In the genomic region with DNA sequence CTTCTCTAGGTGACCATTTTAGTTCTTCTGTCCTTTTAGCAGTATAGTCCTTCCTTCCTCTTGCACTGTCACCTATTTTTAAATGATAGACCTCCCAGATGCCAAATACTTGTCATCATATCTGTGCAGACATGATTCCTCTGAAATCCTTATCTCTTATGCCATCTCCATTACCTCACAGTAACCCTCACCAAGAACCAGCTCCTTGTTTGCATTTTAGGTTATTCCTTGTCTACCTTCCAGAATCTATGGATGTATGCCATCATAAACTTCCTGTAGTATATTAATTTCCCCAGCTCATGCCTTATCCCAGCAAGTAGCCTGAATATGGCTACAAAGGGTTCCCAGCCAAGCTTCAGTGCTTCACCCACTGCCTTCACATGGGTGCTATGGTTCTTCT, we compare ENCODE assay signal across 22 cellular contexts.
DNase-seq lines count a peak whose midpoint lies in the region; ATAC-seq, FAIRE-seq and TF ChIP-seq lines count a peak whose summit lies in the region.
"Had no signal": no experiment of that assay in that cellular context is flagged by ENCODE, and none has a peak within 500 bp of the region (broad histone marks: within the 10 kb centered on the region; RNA-seq: fewer than 3 reads in every experiment).

No MANE protein-coding gene starts in this region.

- H3K27me3 Mint-ChIP-seq in GM23338 (ENCODE audit: insufficient read depth, low read depth, poor library complexity): peaks cover 2% of the 10 kb centered on the region
- H3K27me3 Mint-ChIP-seq: CD4-positive, alpha-beta T cell had no signal

- H3K9me2 ChIP-seq in GM23338 (ENCODE audit: insufficient read depth): no peaks in the 10 kb centered on the region

- no peak overlapping the region for H2BK15ac ChIP-seq in H1 (ENCODE audit: low read length)

- no peak overlapping the region for H4K5ac ChIP-seq in H1 (ENCODE audit: insufficient read length, low read depth, low read length)

- no peaks in the 10 kb centered on the region for H3K9me3 ChIP-seq in H1 (ENCODE audit: insufficient read depth in 2 of 2, low read depth in 1 of 2, low read length in 1 of 2)
- H3K9me3 ChIP-seq: BE2C, BLaER1, Caco-2 had no signal

- TF ChIP-seq CTCF in GM23338 (conservative IDR thresholded peaks at IDR 0.05; ENCODE audit: low read depth in 2 of 2): no peak
- no peak for TF ChIP-seq CTCF in LNCaP clone FGC (IDR thresholded peaks at IDR 0.05; ENCODE audit: control insufficient read depth, extremely low read depth, insufficient read depth)
- no peak for TF ChIP-seq CTCF in H1 (IDR thresholded peaks at IDR 0.05; ENCODE audit: control extremely low read depth in 1 of 3, insufficient read depth in 1 of 3, low read depth in 1 of 3, low read length in 3 of 3)
- TF ChIP-seq CTCF in brain microvascular endothelial cell (IDR thresholded peaks at IDR 0.05; ENCODE audit: low read depth, low read length, missing control alignments): no peak

- no peak for TF ChIP-seq POLR2A in H1 (IDR thresholded peaks at IDR 0.05; ENCODE audit: control extremely low read depth in 1 of 2, low read depth in 2 of 2, low read length in 2 of 2)

- H3K79me1 ChIP-seq in H1 (ENCODE audit: low read depth, low read length): no peaks in the 10 kb centered on the region

- no peak overlapping the region; the same call in 1 of the 2 replicates for H2BK5ac ChIP-seq in H1 (ENCODE audit: low read depth, low read length)

- no peak overlapping the region for H3K23ac ChIP-seq in H1 (ENCODE audit: insufficient read length)

- H3K4me1 ChIP-seq in GM23338 (ENCODE audit: insufficient read depth) (peaks cover 16% of the 10 kb centered on the region), H1 (replicated peaks in 1 of 4; ENCODE audit: control insufficient read depth in 3 of 4, insufficient read depth in 4 of 4, low read length in 3 of 4) (0 out of 7 replicates have a peak, but pooled peaks cover 0 to 3% (median 1%) of the 10 kb centered on the region in 4 experiments)
- H3K4me1 ChIP-seq: BE2C, BLaER1, Caco-2 had no signal

- H3K9ac ChIP-seq in H1 (replicated peaks in 1 of 4; ENCODE audit: extremely low read depth in 1 of 4, low read depth in 3 of 4, low read length in 3 of 4): no peak overlapping the region
- H3K9ac ChIP-seq: BLaER1 had no signal

- H3K18ac ChIP-seq in H1 (ENCODE audit: extremely low read depth, low read length): no peak overlapping the region

- TF ChIP-seq RAD21 in H1 (IDR thresholded peaks at IDR 0.05 in 1 of 2, conservative IDR thresholded peaks at IDR 0.05 in 1 of 2; ENCODE audit: low read depth in 2 of 2, low read length in 2 of 2): no peak

- no peaks in the 10 kb centered on the region for H3K36me3 ChIP-seq in GM23338 (ENCODE audit: insufficient read depth)
- H3K36me3 ChIP-seq in H1 (ENCODE audit: control insufficient read depth in 2 of 4, insufficient read depth in 4 of 4, low read length in 3 of 4): no peaks in the 10 kb centered on the region
- H3K36me3 ChIP-seq in brain microvascular endothelial cell (replicated peaks): no peaks in the 10 kb centered on the region
- H3K36me3 ChIP-seq: BE2C, BLaER1 had no signal

- no peaks in the 10 kb centered on the region for H3K79me2 ChIP-seq in GM23338 (replicated peaks; ENCODE audit: insufficient read depth)
- no peaks in the 10 kb centered on the region for H3K79me2 ChIP-seq in H1 (ENCODE audit: control insufficient read depth in 1 of 2, insufficient read depth in 2 of 2, low read length in 2 of 2)

- H3K9me3 Mint-ChIP-seq in GM23338: no peaks in the 10 kb centered on the region

- peaks cover 29% of the 10 kb centered on the region for H3K4me1 Mint-ChIP-seq in GM23338

- DNase-seq in GM23338 (ENCODE audit: low spot score) (no peak), LNCaP clone FGC (ENCODE audit: low read depth) (peak; percentile 95), H1 (ENCODE audit: low read depth in 1 of 2, low spot score in 2 of 2) (no peak), brain microvascular endothelial cell (no peak), midbrain (lab: John Stamatoyannopoulos, UW) (no peak)
- DNase-seq: 8988T; ACHN; BE2C; C1 segment of cervical spinal cord; Caco-2; Calu3; CD4-positive, alpha-beta T cell; CD8-positive, alpha-beta T cell; DMS79 treated with DMSO at 0.1 percent for 48 hours; GF-D8 had no signal

- H3K14ac ChIP-seq in H1 (ENCODE audit: insufficient read length): no peak overlapping the region

- H3K23me2 ChIP-seq in H1 (ENCODE audit: low read depth, low read length): no peaks in the 10 kb centered on the region

- CTCF ChIA-PET in H1 (lab: Charles Lee; ENCODE audit: partially characterized antibody): no interaction called here

- no peak overlapping the region for H2AK5ac ChIP-seq in H1 (ENCODE audit: low read depth, low read length)

- H3F3A ChIP-seq in GM23338 (replicated peaks; ENCODE audit: low read depth): no peaks in the 10 kb centered on the region

- H3K56ac ChIP-seq in H1 (replicated peaks; ENCODE audit: insufficient read length, low read depth, low read length): no peak overlapping the region

- H3K27ac Mint-ChIP-seq in GM23338: peak overlapping the region; percentile 37; the same call in 1 of the 2 replicates
- H3K27ac Mint-ChIP-seq: CD4-positive, alpha-beta T cell; CD8-positive, alpha-beta T cell had no signal

- no peak overlapping the region for H3K4me3 ChIP-seq in GM23338
- no peak overlapping the region for H3K4me3 ChIP-seq in LNCaP clone FGC (ENCODE audit: low read depth, low read length)
- no peak overlapping the region for H3K4me3 ChIP-seq in H1 (ENCODE audit: extremely low read depth in 1 of 4, insufficient read depth in 2 of 4, low read depth in 3 of 4, low read length in 4 of 4)
- H3K4me3 ChIP-seq in brain microvascular endothelial cell (ENCODE audit: low read depth, low read length): no peak overlapping the region
- H3K4me3 ChIP-seq: BLaER1 had no signal

- POLR2A ChIA-PET in H1 (lab: Charles Lee; ENCODE audit: partially characterized antibody): no interaction called here

- in situ Hi-C loops in brain microvascular endothelial cell (cut with HindIII; ENCODE audit: low pct_ligation_motif_present, low sequenced_read_pairs): no loop called here

- no peak for FAIRE-seq in H1 (lab: Jason Lieb, UNC)
- FAIRE-seq: A204.1, D721Med, G401.6, GM12891, GM18507 had no signal

- no peak overlapping the region for H3K4me2 ChIP-seq in GM23338
- no peak overlapping the region for H3K4me2 ChIP-seq in H1 (ENCODE audit: insufficient read depth in 1 of 2, low read depth in 2 of 2, low read length in 2 of 2)
- H3K4me2 ChIP-seq: BLaER1 had no signal

- H3K27me3 ChIP-seq in GM23338 (ENCODE audit: insufficient read depth): no peaks in the 10 kb centered on the region
- no peaks in the 10 kb centered on the region for H3K27me3 ChIP-seq in H1 (replicated peaks in 1 of 4; ENCODE audit: control insufficient read depth in 3 of 4, extremely low read depth in 1 of 4, insufficient read depth in 3 of 4, low read length in 3 of 4)
- no peaks in the 10 kb centered on the region for H3K27me3 ChIP-seq in brain microvascular endothelial cell (replicated peaks)
- H3K27me3 ChIP-seq: BE2C, BLaER1 had no signal

- H3K27ac ChIP-seq in GM23338 (ENCODE audit: low read depth) (no peak overlapping the region), H1 (ENCODE audit: low read depth, low read length) (no peak overlapping the region), brain microvascular endothelial cell (no peak overlapping the region)
- H3K27ac ChIP-seq: BLaER1 had no signal

- no peak overlapping the region for H2BK12ac ChIP-seq in H1 (ENCODE audit: low read depth, low read length)

- H4K91ac ChIP-seq in H1 (replicated peaks; ENCODE audit: insufficient read length, low read length): no peak overlapping the region

- H4K20me1 ChIP-seq in GM23338 (replicated peaks; ENCODE audit: insufficient read depth): no peaks in the 10 kb centered on the region
- no peaks in the 10 kb centered on the region for H4K20me1 ChIP-seq in H1 (replicated peaks in 1 of 2; ENCODE audit: control insufficient read depth in 1 of 2, insufficient read depth in 2 of 2, low read length in 2 of 2)
- H4K20me1 ChIP-seq: BLaER1 had no signal

- H3K4ac ChIP-seq in H1 (replicated peaks; ENCODE audit: insufficient read length, low read depth, low read length): peak overlapping the region; percentile 40

- H2BK20ac ChIP-seq in H1 (ENCODE audit: low read length): 0 out of 2 replicates have a peak overlapping the region, but pooled peaks have one; percentile 36

- peaks cover 3% of the 10 kb centered on the region; the same call in 1 of the 3 replicates for H3K36me3 Mint-ChIP-seq in GM23338 (ENCODE audit: low read depth)
- H3K36me3 Mint-ChIP-seq: CD8-positive, alpha-beta T cell had no signal

- no peak overlapping the region for H2AFZ ChIP-seq in GM23338
- peak overlapping the region; percentile 50; the same call in 1 of the 2 replicates for H2AFZ ChIP-seq in H1 (ENCODE audit: low read length)

- no peak overlapping the region for H3K4me3 Mint-ChIP-seq in GM23338
- H3K4me3 Mint-ChIP-seq: CD4-positive, alpha-beta T cell; CD8-positive, alpha-beta T cell had no signal

- no peak for ATAC-seq in GM23338
- no peak for ATAC-seq in GM21619 (IDR thresholded peaks at IDR 0.05; ENCODE audit: unreplicated experiment)
- ATAC-seq: CD8-positive, alpha-beta T cell had no signal

- no peak overlapping the region for H4K8ac ChIP-seq in H1 (ENCODE audit: extremely low read depth, insufficient read depth, low read length)

- TF ChIP-seq EP300 in H1 (IDR thresholded peaks at IDR 0.05; ENCODE audit: borderline replicate concordance in 1 of 2, low read depth in 2 of 2, low read length in 2 of 2): no peak

- peak overlapping the region; percentile 67 for H2BK120ac ChIP-seq in H1 (replicated peaks; ENCODE audit: low read depth, low read length)

TF ChIP-seq in H1, 55 proteins besides CTCF, POLR2A, EP300 and RAD21 (continues in another document):
- no peak for TF ChIP-seq TEAD4 (IDR thresholded peaks at IDR 0.05; ENCODE audit: low read depth, low read length)
- TF ChIP-seq, protein P1, sequence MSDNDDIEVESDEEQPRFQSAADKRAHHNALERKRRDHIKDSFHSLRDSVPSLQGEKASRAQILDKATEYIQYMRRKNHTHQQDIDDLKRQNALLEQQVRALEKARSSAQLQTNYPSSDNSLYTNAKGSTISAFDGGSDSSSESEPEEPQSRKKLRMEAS (IDR thresholded peaks at IDR 0.05): no peak
- TF ChIP-seq RFX5 (IDR thresholded peaks at IDR 0.05; ENCODE audit: borderline replicate concordance, low read depth, low read length): no peak
- TF ChIP-seq CEBPB (IDR thresholded peaks at IDR 0.05; ENCODE audit: low read depth, low read length): no peak
- no peak for TF ChIP-seq RNF2 (IDR thresholded peaks at IDR 0.05; ENCODE audit: borderline replicate concordance, low read depth, low read length, missing control alignments, poor library complexity, severe bottlenecking)
- no peak for TF ChIP-seq CBX8 (IDR thresholded peaks at IDR 0.05; ENCODE audit: borderline replicate concordance, low read depth, low read length)
- TF ChIP-seq SRF (IDR thresholded peaks at IDR 0.05; ENCODE audit: low read depth, low read length): no peak
- TF ChIP-seq BACH1 (IDR thresholded peaks at IDR 0.05; ENCODE audit: low read length): no peak
- no peak for TF ChIP-seq JUN (IDR thresholded peaks at IDR 0.05; ENCODE audit: low read depth, low read length)
- TF ChIP-seq POLR2AphosphoS5 (IDR thresholded peaks at IDR 0.05; ENCODE audit: low read depth, low read length): no peak
- TF ChIP-seq BRCA1 (IDR thresholded peaks at IDR 0.05; ENCODE audit: low read depth, low read length): no peak
- no peak for TF ChIP-seq POU5F1 (IDR thresholded peaks at IDR 0.05; ENCODE audit: low read depth, low read length)
